26 cellular contexts compared by ENCODE assay signal in genomic region chr16:62913333-62913732, GRCh38.
"Had no signal": no experiment of that assay in that cellular context is flagged by ENCODE, and none has a peak within 500 bp of the region (broad histone marks: within the 10 kb centered on the region; RNA-seq: fewer than 3 reads in every experiment).

No MANE protein-coding gene starts in this region.

- H3K27me3 Mint-ChIP-seq: T-helper 17 cell had no signal

- H3K4me2 ChIP-seq: PC-9 had no signal

- H2AFZ ChIP-seq: PC-9 had no signal

- H3K27ac ChIP-seq: PC-9, Peyer's patch, SJCRH30 had no signal

- DNase-seq: IMR-90; Karpas-422; KG1; MG63; NCI-H1048; NCI-H1105 treated with DMSO at 0.1 percent for 48 hours; NCI-H1417 treated with DMSO at 0.1 percent for 48 hours; NCI-H146; NCI-H1694 treated with DMSO at 0.1 percent for 48 hours; NCI-H1930; NCI-H2081 treated with DMSO at 0.1 percent for 48 hours; NCI-H2171; NCI-H226; NCI-H446; NCI-H510A; NCI-H524 treated with DMSO at 0.1 percent for 48 hours; NCI-H69; NCI-H774; NK-92 treated with Interleukin-12 subunit alpha and Interleukin-12 subunit beta, amount 100 ng/mL, for 24 hours; PC-9; Peyer's patch; SHP77 treated with DMSO at 0.1 percent for 48 hours; SJCRH30; T-helper 1 cell; T-helper 17 cell had no signal

- H3K4me3 ChIP-seq: MG63, PC-9, Peyer's patch, SJCRH30 had no signal

- H3K4me3 Mint-ChIP-seq: T-helper 17 cell had no signal

- H3K36me3 ChIP-seq: MG63, Peyer's patch, SJCRH30 had no signal

- H3K27me3 ChIP-seq: MG63, Peyer's patch, SJCRH30 had no signal

- FAIRE-seq: HepG2 had no signal

- H3K9me3 ChIP-seq: MG63, Peyer's patch, SJCRH30 had no signal

- H3K4me1 Mint-ChIP-seq: T-helper 17 cell had no signal

- H3K4me1 ChIP-seq: Peyer's patch had no signal

- H3K27ac Mint-ChIP-seq: T-helper 17 cell had no signal
